In the genomic region with DNA sequence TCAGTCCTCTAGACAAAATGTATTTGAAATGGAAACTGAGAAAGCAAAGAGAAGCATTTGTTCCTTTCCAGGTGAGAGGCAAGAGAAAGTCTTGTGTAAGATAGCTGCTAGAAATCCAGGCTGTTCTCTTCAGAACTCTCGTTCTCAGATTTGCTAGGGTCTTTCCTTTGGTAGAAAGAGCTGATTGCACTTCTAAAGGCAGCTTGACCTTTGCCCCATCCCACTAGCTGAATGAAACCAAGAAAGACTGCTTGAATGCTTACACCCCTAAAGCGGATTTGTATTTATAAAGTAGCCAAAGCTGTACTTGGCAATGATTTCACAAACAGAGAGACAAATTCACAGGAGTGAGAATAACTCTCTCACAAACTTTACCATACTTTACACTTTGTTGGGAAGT, we compare ENCODE assay signal across 22 cellular contexts.
"Had no signal": no experiment of that assay in that cellular context is flagged by ENCODE, and none has a peak within 500 bp of the region (broad histone marks: within the 10 kb centered on the region; RNA-seq: fewer than 3 reads in every experiment).

No MANE protein-coding gene starts in this region.

- ATAC-seq: activated CD8-positive, alpha-beta T cell treated with anti-CD3 and anti-CD28 coated beads for 36 hours; effector memory CD8-positive, alpha-beta T cell; left lobe of liver; upper lobe of right lung had no signal

- H3K27ac ChIP-seq: prostate gland, right atrium auricular region, upper lobe of right lung had no signal

- H3K36me3 Mint-ChIP-seq: activated naive CD8-positive, alpha-beta T cell treated with anti-CD3 and anti-CD28 coated beads, Interleukin-2, amount 10 ng/mL, durations not matched to agents 7 days and 5 days had no signal

- H3K4me3 Mint-ChIP-seq: activated CD4-positive, alpha-beta T cell treated with anti-CD3 and anti-CD28 coated beads, Interleukin-2, amount 10 ng/mL, durations not matched to agents 24 days and 14 days; activated CD8-positive, alpha-beta T cell treated with anti-CD3 and anti-CD28 coated beads for 36 hours; activated naive CD8-positive, alpha-beta T cell treated with anti-CD3 and anti-CD28 coated beads, Interleukin-2, amount 10 ng/mL, durations not matched to agents 7 days and 5 days; activated T-cell treated with anti-CD3 and anti-CD28 coated beads, Interleukin-2, amount 50 U/mL, for 24 hours; effector memory CD8-positive, alpha-beta T cell; nephron progenitor cell had no signal

- H3K27ac Mint-ChIP-seq: activated CD4-positive, alpha-beta T cell treated with anti-CD3 and anti-CD28 coated beads, Interleukin-2, amount 10 ng/mL, durations not matched to agents 24 days and 14 days; activated CD8-positive, alpha-beta T cell treated with anti-CD3 and anti-CD28 coated beads for 36 hours; activated naive CD8-positive, alpha-beta T cell treated with anti-CD3 and anti-CD28 coated beads, Interleukin-2, amount 10 ng/mL, durations not matched to agents 7 days and 5 days; activated T-cell treated with anti-CD3 and anti-CD28 coated beads, Interleukin-2, amount 50 U/mL, for 24 hours; activated T-helper 2 cell treated with anti-CD3 and anti-CD28 coated beads, Interferon-gamma antibody, Interleukin-2, Interleukin-4, amounts not matched to agents 10 μg/mL and 5 μg/mL and 100 μg/mL, durations not matched to agents 14 hours and 24 hours and 36 hours; effector memory CD8-positive, alpha-beta T cell; nephron progenitor cell had no signal

- H3K27me3 Mint-ChIP-seq: activated CD4-positive, alpha-beta T cell treated with anti-CD3 and anti-CD28 coated beads, Interleukin-2, amount 10 ng/mL, durations not matched to agents 24 days and 14 days; activated CD8-positive, alpha-beta T cell treated with anti-CD3 and anti-CD28 coated beads for 36 hours; activated naive CD8-positive, alpha-beta T cell treated with anti-CD3 and anti-CD28 coated beads, Interleukin-2, amount 10 ng/mL, durations not matched to agents 7 days and 5 days; activated T-cell treated with anti-CD3 and anti-CD28 coated beads, Interleukin-2, amount 50 U/mL, for 24 hours; effector memory CD8-positive, alpha-beta T cell had no signal

- H3K27me3 ChIP-seq: right atrium auricular region, upper lobe of right lung had no signal

- H3K4me1 Mint-ChIP-seq: activated CD4-positive, alpha-beta T cell treated with anti-CD3 and anti-CD28 coated beads, Interleukin-2, amount 10 ng/mL, durations not matched to agents 24 days and 14 days; activated naive CD8-positive, alpha-beta T cell treated with anti-CD3 and anti-CD28 coated beads, Interleukin-2, amount 10 ng/mL, durations not matched to agents 7 days and 5 days had no signal

- H3K36me3 ChIP-seq: prostate gland, right atrium auricular region, upper lobe of right lung had no signal

- H3K4me3 ChIP-seq: prostate gland, right atrium auricular region, upper lobe of right lung had no signal

- H3K9me3 ChIP-seq: prostate gland, right atrium auricular region, upper lobe of right lung had no signal

- DNase-seq: activated CD4-positive, alpha-beta T cell treated with anti-CD3 and anti-CD28 coated beads, Interleukin-2, amount 10 ng/mL, durations not matched to agents 24 days and 14 days; activated CD8-positive, alpha-beta T cell treated with anti-CD3 and anti-CD28 coated beads for 36 hours; activated naive CD4-positive, alpha-beta T cell treated with Interleukin-2 at 50 U/mL for 16 hours; activated naive CD8-positive, alpha-beta T cell treated with anti-CD3 and anti-CD28 coated beads, Interleukin-2, amount 10 ng/mL, durations not matched to agents 7 days and 5 days; activated T-cell treated with anti-CD3 and anti-CD28 coated beads, Interleukin-2, amount 50 U/mL, for 24 hours; amygdala; caudate nucleus; effector memory CD8-positive, alpha-beta T cell; foreskin fibroblast; glutamatergic neuron; hippocampal formation; islet precursor cell; nephron progenitor cell; stimulated activated CD4-positive, alpha-beta T cell treated with anti-CD3 and anti-CD28 coated beads, Interleukin-12 subunit alpha, Interleukin-12 subunit beta, amount 100 ng/mL, for 4 hours; stimulated activated CD4-positive, alpha-beta T cell treated with anti-CD3 and anti-CD28 coated beads, Interleukin-1b, Interleukin-23, amount 100 ng/mL, for 48 hours; stimulated activated CD8-positive, alpha-beta memory T cell treated with anti-CD3 and anti-CD28 coated beads, Interleukin-4, amount 100 ng/mL, for 48 hours; stimulated activated naive CD4-positive, alpha-beta T cell; upper lobe of right lung had no signal

- H3K4me1 ChIP-seq: prostate gland, right atrium auricular region, upper lobe of right lung had no signal

- H3K9me3 Mint-ChIP-seq: activated CD4-positive, alpha-beta T cell treated with anti-CD3 and anti-CD28 coated beads, Interleukin-2, amount 10 ng/mL, durations not matched to agents 24 days and 14 days; activated naive CD8-positive, alpha-beta T cell treated with anti-CD3 and anti-CD28 coated beads, Interleukin-2, amount 10 ng/mL, durations not matched to agents 7 days and 5 days; activated T-helper 2 cell treated with anti-CD3 and anti-CD28 coated beads, Interferon-gamma antibody, Interleukin-2, Interleukin-4, amounts not matched to agents 10 μg/mL and 5 μg/mL and 100 μg/mL, durations not matched to agents 14 hours and 24 hours and 36 hours; nephron progenitor cell had no signal
